ENCODE assay signal across 1 cellular context in genomic region chr10:119892188-119893065, GRCh38.
TF ChIP-seq lines count a peak whose summit lies in the region.

TSS of gene SEC23IP (plus strand) at chr10:119892730. CDS start at chr10:119892783, 53 bp downstream.

TF ChIP-seq in HepG2, 621 proteins besides CTCF, POLR2A, EP300 and RAD21 (continued from another document and continues in another):
- TF ChIP-seq TARDBP (CRISPR knock-in tag; IDR thresholded peaks at IDR 0.05) (peak; percentile 83; the same call in 1 of the 2 replicates), ZNF670 (CRISPR knock-in tag; IDR thresholded peaks at IDR 0.05; ENCODE audit: borderline replicate concordance) (peak; percentile 88), BCL6 (CRISPR knock-in tag; IDR thresholded peaks at IDR 0.05) (peak; percentile 70; the same call in 1 of the 2 replicates), FUBP1 (CRISPR knock-in tag; IDR thresholded peaks at IDR 0.05; ENCODE audit: borderline replicate concordance) (no peak), PLRG1 (conservative IDR thresholded peaks at IDR 0.05) (no peak), CHD4 (IDR thresholded peaks at IDR 0.05; ENCODE audit: borderline replicate concordance, low read length) (no peak), ZBTB10 (CRISPR knock-in tag; IDR thresholded peaks at IDR 0.05; ENCODE audit: borderline replicate concordance) (peak; percentile 58; the same call in 1 of the 2 replicates), CBX2 (IDR thresholded peaks at IDR 0.05; ENCODE audit: low read depth, low read length) (no peak), CBX2 (CRISPR knock-in tag; IDR thresholded peaks at IDR 0.05; ENCODE audit: low read depth) (no peak), NR1H2 (CRISPR knock-in tag; IDR thresholded peaks at IDR 0.05; ENCODE audit: borderline replicate concordance, low read depth) (no peak), ZNF33A (CRISPR knock-in tag; IDR thresholded peaks at IDR 0.05; ENCODE audit: borderline replicate concordance) (no peak), RCOR2 (CRISPR knock-in tag; IDR thresholded peaks at IDR 0.05) (peak; percentile 78), KAT8 (CRISPR knock-in tag; IDR thresholded peaks at IDR 0.05) (peak; percentile 95), IKZF1 (IDR thresholded peaks at IDR 0.05) (no peak), SRSF9 (IDR thresholded peaks at IDR 0.05; ENCODE audit: borderline replicate concordance, insufficient read depth, low read depth, low read length, poor library complexity, severe bottlenecking) (no peak), ELK4 (CRISPR knock-in tag; IDR thresholded peaks at IDR 0.05; ENCODE audit: borderline replicate concordance) (no peak), PRPF4 (IDR thresholded peaks at IDR 0.05; ENCODE audit: low read depth, low read length, poor library complexity, severe bottlenecking) (no peak), MED8 (CRISPR knock-in tag; IDR thresholded peaks at IDR 0.05; ENCODE audit: insufficient replicate concordance) (peak; percentile 64), MED1 (CRISPR knock-in tag; IDR thresholded peaks at IDR 0.05) (peak; percentile 83), MXI1 (IDR thresholded peaks at IDR 0.05; ENCODE audit: borderline replicate concordance, low read depth, low read length) (peak; percentile 64; the same call in 1 of the 3 replicates), ZNF597 (CRISPR knock-in tag; IDR thresholded peaks at IDR 0.05) (no peak), ATF1 (CRISPR knock-in tag; IDR thresholded peaks at IDR 0.05) (peak; percentile 61), CSRNP1 (CRISPR knock-in tag; IDR thresholded peaks at IDR 0.05) (peak; percentile 72; the same call in 1 of the 2 replicates), ZNF747 (CRISPR knock-in tag; IDR thresholded peaks at IDR 0.05; ENCODE audit: borderline replicate concordance) (peak; percentile 77; the same call in 1 of the 2 replicates), GPN1 (CRISPR knock-in tag; IDR thresholded peaks at IDR 0.05; ENCODE audit: borderline replicate concordance) (no peak; the same call in 1 of the 2 replicates), ZNF124 (CRISPR knock-in tag; IDR thresholded peaks at IDR 0.05) (peak; percentile 76; the same call in 1 of the 2 replicates), ZNF781 (CRISPR knock-in tag; IDR thresholded peaks at IDR 0.05; ENCODE audit: borderline replicate concordance, not compliant biosample characterization) (peak; percentile 93), PAF1 (CRISPR knock-in tag; IDR thresholded peaks at IDR 0.05) (no peak), ZNF7 (CRISPR knock-in tag; IDR thresholded peaks at IDR 0.05) (no peak), POLR2AphosphoS5 (IDR thresholded peaks at IDR 0.05; ENCODE audit: low read depth, low read length) (peak; percentile 93), FOXP1 (IDR thresholded peaks at IDR 0.05) (no peak), FOXP1 (CRISPR knock-in tag; IDR thresholded peaks at IDR 0.05) (peak; percentile 31; the same call in 1 of the 2 replicates), ZNF703 (CRISPR knock-in tag; IDR thresholded peaks at IDR 0.05; ENCODE audit: borderline replicate concordance) (no peak), KDM5A (IDR thresholded peaks at IDR 0.05; ENCODE audit: borderline replicate concordance, low read length) (peak; percentile 82), ZNF331 (CRISPR knock-in tag; IDR thresholded peaks at IDR 0.05) (peak; percentile 93), FOXA1 (IDR thresholded peaks at IDR 0.05) (no peak), FOXA1 (CRISPR knock-in tag; IDR thresholded peaks at IDR 0.05) (peak; percentile 80), ZFY (CRISPR knock-in tag; IDR thresholded peaks at IDR 0.05) (peak; percentile 93), SP5 (CRISPR knock-in tag; IDR thresholded peaks at IDR 0.05; ENCODE audit: borderline replicate concordance, low read depth) (peak; percentile 78), MED13 (CRISPR knock-in tag; IDR thresholded peaks at IDR 0.05) (no peak), HCFC1 (IDR thresholded peaks at IDR 0.05; ENCODE audit: low read depth, low read length) (peak; percentile 75), ZNF136 (CRISPR knock-in tag; IDR thresholded peaks at IDR 0.05; ENCODE audit: low read depth) (peak; percentile 89), ZBTB1 (CRISPR knock-in tag; IDR thresholded peaks at IDR 0.05; ENCODE audit: borderline replicate concordance) (no peak), CCDC6 (CRISPR knock-in tag; IDR thresholded peaks at IDR 0.05) (peak; percentile 89; the same call in 1 of the 2 replicates), ZNF260 (CRISPR knock-in tag; IDR thresholded peaks at IDR 0.05; ENCODE audit: borderline replicate concordance, low read depth) (no peak), EZH2 (conservative IDR thresholded peaks at IDR 0.05; ENCODE audit: low read depth, low read length) (no peak), CENPX (CRISPR knock-in tag; IDR thresholded peaks at IDR 0.05) (no peak), SMARCC2 (IDR thresholded peaks at IDR 0.05) (no peak), PCBP2 (optimal IDR thresholded peaks at IDR 0.05; ENCODE audit: low read depth, low read length, poor library complexity, severe bottlenecking) (no peak), ZNF3 (CRISPR knock-in tag; IDR thresholded peaks at IDR 0.05) (no peak), JUN (CRISPR knock-in tag; IDR thresholded peaks at IDR 0.05) (peak; percentile 65; the same call in 1 of the 2 replicates), GABPB1 (CRISPR knock-in tag; IDR thresholded peaks at IDR 0.05) (peak; percentile 98)
- TF ChIP-seq, protein P1, sequence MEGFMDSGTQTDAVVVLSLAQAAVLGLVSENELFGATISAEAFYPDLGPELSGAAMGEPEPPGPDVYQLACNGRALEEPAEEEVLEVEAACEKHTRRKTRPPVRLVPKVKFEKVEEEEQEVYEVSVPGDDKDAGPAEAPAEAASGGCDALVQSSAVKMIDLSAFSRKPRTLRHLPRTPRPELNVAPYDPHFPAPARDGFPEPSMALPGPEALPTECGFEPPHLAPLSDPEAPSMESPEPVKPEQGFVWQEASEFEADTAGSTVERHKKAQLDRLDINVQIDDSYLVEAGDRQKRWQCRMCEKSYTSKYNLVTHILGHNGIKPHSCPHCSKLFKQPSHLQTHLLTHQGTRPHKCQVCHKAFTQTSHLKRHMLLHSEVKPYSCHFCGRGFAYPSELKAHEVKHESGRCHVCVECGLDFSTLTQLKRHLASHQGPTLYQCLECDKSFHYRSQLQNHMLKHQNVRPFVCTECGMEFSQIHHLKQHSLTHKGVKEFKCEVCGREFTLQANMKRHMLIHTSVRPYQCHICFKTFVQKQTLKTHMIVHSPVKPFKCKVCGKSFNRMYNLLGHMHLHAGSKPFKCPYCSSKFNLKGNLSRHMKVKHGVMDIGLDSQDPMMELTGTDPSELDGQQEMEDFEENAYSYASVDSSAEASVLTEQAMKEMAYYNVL (CRISPR knock-in tag; IDR thresholded peaks at IDR 0.05; ENCODE audit: borderline replicate concordance), result no peak; the same call in 1 of the 2 replicates
- TF ChIP-seq, protein P2, sequence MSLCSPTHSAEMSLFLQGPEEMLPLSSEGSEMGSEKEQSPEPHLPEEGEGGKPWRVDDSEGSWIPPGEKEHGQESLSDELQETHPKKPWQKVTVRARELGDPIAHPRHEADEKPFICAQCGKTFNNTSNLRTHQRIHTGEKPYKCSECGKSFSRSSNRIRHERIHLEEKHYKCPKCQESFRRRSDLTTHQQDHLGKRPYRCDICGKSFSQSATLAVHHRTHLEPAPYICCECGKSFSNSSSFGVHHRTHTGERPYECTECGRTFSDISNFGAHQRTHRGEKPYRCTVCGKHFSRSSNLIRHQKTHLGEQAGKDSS (CRISPR knock-in tag; IDR thresholded peaks at IDR 0.05; ENCODE audit: borderline replicate concordance, low read depth), result peak; percentile 82; the same call in 1 of the 2 replicates
- TF ChIP-seq, protein P3, sequence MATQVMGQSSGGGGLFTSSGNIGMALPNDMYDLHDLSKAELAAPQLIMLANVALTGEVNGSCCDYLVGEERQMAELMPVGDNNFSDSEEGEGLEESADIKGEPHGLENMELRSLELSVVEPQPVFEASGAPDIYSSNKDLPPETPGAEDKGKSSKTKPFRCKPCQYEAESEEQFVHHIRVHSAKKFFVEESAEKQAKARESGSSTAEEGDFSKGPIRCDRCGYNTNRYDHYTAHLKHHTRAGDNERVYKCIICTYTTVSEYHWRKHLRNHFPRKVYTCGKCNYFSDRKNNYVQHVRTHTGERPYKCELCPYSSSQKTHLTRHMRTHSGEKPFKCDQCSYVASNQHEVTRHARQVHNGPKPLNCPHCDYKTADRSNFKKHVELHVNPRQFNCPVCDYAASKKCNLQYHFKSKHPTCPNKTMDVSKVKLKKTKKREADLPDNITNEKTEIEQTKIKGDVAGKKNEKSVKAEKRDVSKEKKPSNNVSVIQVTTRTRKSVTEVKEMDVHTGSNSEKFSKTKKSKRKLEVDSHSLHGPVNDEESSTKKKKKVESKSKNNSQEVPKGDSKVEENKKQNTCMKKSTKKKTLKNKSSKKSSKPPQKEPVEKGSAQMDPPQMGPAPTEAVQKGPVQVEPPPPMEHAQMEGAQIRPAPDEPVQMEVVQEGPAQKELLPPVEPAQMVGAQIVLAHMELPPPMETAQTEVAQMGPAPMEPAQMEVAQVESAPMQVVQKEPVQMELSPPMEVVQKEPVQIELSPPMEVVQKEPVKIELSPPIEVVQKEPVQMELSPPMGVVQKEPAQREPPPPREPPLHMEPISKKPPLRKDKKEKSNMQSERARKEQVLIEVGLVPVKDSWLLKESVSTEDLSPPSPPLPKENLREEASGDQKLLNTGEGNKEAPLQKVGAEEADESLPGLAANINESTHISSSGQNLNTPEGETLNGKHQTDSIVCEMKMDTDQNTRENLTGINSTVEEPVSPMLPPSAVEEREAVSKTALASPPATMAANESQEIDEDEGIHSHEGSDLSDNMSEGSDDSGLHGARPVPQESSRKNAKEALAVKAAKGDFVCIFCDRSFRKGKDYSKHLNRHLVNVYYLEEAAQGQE (IDR thresholded peaks at IDR 0.05; ENCODE audit: borderline replicate concordance in 1 of 2, low read depth in 1 of 2, low read length in 2 of 2), result 0 out of 4 replicates have a peak, but pooled peaks of 1 of the 2 experiments have one; percentile 31
- TF ChIP-seq, protein P4, sequence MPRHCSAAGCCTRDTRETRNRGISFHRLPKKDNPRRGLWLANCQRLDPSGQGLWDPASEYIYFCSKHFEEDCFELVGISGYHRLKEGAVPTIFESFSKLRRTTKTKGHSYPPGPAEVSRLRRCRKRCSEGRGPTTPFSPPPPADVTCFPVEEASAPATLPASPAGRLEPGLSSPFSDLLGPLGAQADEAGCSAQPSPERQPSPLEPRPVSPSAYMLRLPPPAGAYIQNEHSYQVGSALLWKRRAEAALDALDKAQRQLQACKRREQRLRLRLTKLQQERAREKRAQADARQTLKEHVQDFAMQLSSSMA (CRISPR knock-in tag; IDR thresholded peaks at IDR 0.05), result peak; percentile 84
